12 cellular contexts compared by ENCODE assay signal in the genomic region with DNA sequence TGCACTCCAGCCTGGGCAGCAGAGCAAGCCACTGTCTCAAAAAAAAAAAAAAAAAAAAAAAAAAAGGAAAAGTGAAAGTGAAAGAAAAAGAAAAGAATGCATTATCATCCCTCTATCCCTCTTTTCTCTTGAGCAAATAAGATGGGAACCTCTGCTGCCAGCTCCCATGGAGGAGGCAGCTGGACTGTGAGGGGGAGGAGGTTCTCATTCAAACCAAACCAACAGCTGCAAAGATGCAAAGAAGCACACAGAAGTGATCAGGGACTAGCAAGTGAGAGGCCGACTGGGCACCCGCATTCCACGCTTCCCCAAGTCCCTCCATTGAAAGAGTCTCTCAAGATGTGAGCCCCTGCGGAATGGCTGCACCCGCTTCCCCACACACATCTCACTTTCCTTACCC.
DNase-seq lines count a peak whose midpoint lies in the region; ATAC-seq lines count a peak whose summit lies in the region.
"Had no signal": no experiment of that assay in that cellular context is flagged by ENCODE, and none has a peak within 500 bp of the region (broad histone marks: within the 10 kb centered on the region; RNA-seq: fewer than 3 reads in every experiment).

No MANE protein-coding gene starts in this region.

- CTCF ChIA-PET in activated CD8-positive, alpha-beta T cell treated with anti-CD3 and anti-CD28 coated beads, Interleukin-2, amount 10 ng/mL, durations not matched to agents 7 days and 5 days (lab: Charles Lee), result no interaction called here

- DNase-seq in GM03348 (ENCODE audit: low spot score), result peak; percentile 79
- DNase-seq in SJSA1 (ENCODE audit: low read depth in 1 of 2, low spot score in 2 of 2), result peak in 1 of 2 experiments; percentile 37
- peak; percentile 54 for DNase-seq in cardiac septum (ENCODE audit: low spot score)
- no peak for DNase-seq in NCI-H748 treated with DMSO at 0.1 percent for 48 hours (lab: John Stamatoyannopoulos, UW)
- no peak for DNase-seq in activated CD8-positive, alpha-beta T cell treated with anti-CD3 and anti-CD28 coated beads, Interleukin-2, amount 10 ng/mL, durations not matched to agents 7 days and 5 days
- DNase-seq: cortex of kidney; naive B cell; NCI-H1105; stimulated activated CD4-positive, alpha-beta T cell treated with anti-CD3 and anti-CD28 coated beads, Interleukin-4, amount 100 ng/mL, for 24 hours had no signal

- no peaks in the 10 kb centered on the region for H3K27me3 Mint-ChIP-seq in activated CD8-positive, alpha-beta T cell treated with anti-CD3 and anti-CD28 coated beads, Interleukin-2, amount 10 ng/mL, durations not matched to agents 7 days and 5 days (ENCODE audit: low read depth)
- H3K27me3 Mint-ChIP-seq: naive B cell had no signal

- peak overlapping the region; percentile 21; the same call in 1 of the 2 replicates for H3K27ac ChIP-seq in SJSA1

- H3K9me3 ChIP-seq in SJSA1 (replicated peaks) (no peaks in the 10 kb centered on the region), skeletal muscle satellite cell (replicated peaks; ENCODE audit: low read length) (no peaks in the 10 kb centered on the region)

- no peaks in the 10 kb centered on the region for H3K36me3 Mint-ChIP-seq in activated CD8-positive, alpha-beta T cell treated with anti-CD3 and anti-CD28 coated beads, Interleukin-2, amount 10 ng/mL, durations not matched to agents 7 days and 5 days (ENCODE audit: low read depth)
- H3K36me3 Mint-ChIP-seq: naive B cell had no signal

- H3K4me2 ChIP-seq in skeletal muscle satellite cell (ENCODE audit: low read length), result peak overlapping the region; percentile 81

- H3K27ac Mint-ChIP-seq in activated CD8-positive, alpha-beta T cell treated with anti-CD3 and anti-CD28 coated beads, Interleukin-2, amount 10 ng/mL, durations not matched to agents 7 days and 5 days, result no peak overlapping the region

- no peak overlapping the region for H3K4me3 Mint-ChIP-seq in activated CD8-positive, alpha-beta T cell treated with anti-CD3 and anti-CD28 coated beads, Interleukin-2, amount 10 ng/mL, durations not matched to agents 7 days and 5 days
- H3K4me3 Mint-ChIP-seq: naive B cell had no signal

- no peak for ATAC-seq in HG03045 (IDR thresholded peaks at IDR 0.05; ENCODE audit: unreplicated experiment)
- ATAC-seq in GM18519 (IDR thresholded peaks at IDR 0.05; ENCODE audit: low FRiP score, unreplicated experiment), result no peak
- ATAC-seq in activated CD8-positive, alpha-beta T cell treated with anti-CD3 and anti-CD28 coated beads, Interleukin-2, amount 10 ng/mL, durations not matched to agents 7 days and 5 days, result no peak

- 0 out of 2 replicates have a peak, but pooled peaks cover 8% of the 10 kb centered on the region for H3K36me3 ChIP-seq in SJSA1
- no peaks in the 10 kb centered on the region for H3K36me3 ChIP-seq in skeletal muscle satellite cell (ENCODE audit: insufficient read depth, low read length)

- H3K9me3 Mint-ChIP-seq in activated CD8-positive, alpha-beta T cell treated with anti-CD3 and anti-CD28 coated beads, Interleukin-2, amount 10 ng/mL, durations not matched to agents 7 days and 5 days (ENCODE audit: insufficient read depth), result no peaks in the 10 kb centered on the region

- no peak overlapping the region for H3K4me3 ChIP-seq in SJSA1
- peak overlapping the region; percentile 44 for H3K4me3 ChIP-seq in skeletal muscle satellite cell (ENCODE audit: low read length)

- H3K4me1 ChIP-seq in SJSA1 (replicated peaks), result peaks cover 14% of the 10 kb centered on the region
- peaks cover 13% of the 10 kb centered on the region for H3K4me1 ChIP-seq in skeletal muscle satellite cell (ENCODE audit: control insufficient read depth, insufficient read depth, low read length)

- POLR2A ChIA-PET in activated CD8-positive, alpha-beta T cell treated with anti-CD3 and anti-CD28 coated beads, Interleukin-2, amount 10 ng/mL, durations not matched to agents 7 days and 5 days (lab: Charles Lee), result no interaction called here

- no peaks in the 10 kb centered on the region for H3K4me1 Mint-ChIP-seq in activated CD8-positive, alpha-beta T cell treated with anti-CD3 and anti-CD28 coated beads, Interleukin-2, amount 10 ng/mL, durations not matched to agents 7 days and 5 days (ENCODE audit: low read depth)
- H3K4me1 Mint-ChIP-seq: naive B cell had no signal

- H3K27me3 ChIP-seq in SJSA1 (replicated peaks), result no peaks in the 10 kb centered on the region
- no peaks in the 10 kb centered on the region for H3K27me3 ChIP-seq in skeletal muscle satellite cell (ENCODE audit: control insufficient read depth, insufficient read depth, low read length)

- intact Hi-C loops in cardiac septum (cut with DNase I), result no loop called here

- peak overlapping the region; percentile 11 for H3K9ac ChIP-seq in skeletal muscle satellite cell (ENCODE audit: low read depth, low read length)

Comparison
In these comparisons a context has a peak if more than half of its experiments do, and no peak if none do; other contexts are left out.
1. DNase-seq: peak in GM03348 (single experiment) and cardiac septum (single experiment); none in NCI-H748 treated with DMSO at 0.1 percent for 48 hours (single experiment) and activated CD8-positive, alpha-beta T cell treated with anti-CD3 and anti-CD28 coated beads, Interleukin-2, amount 10 ng/mL, durations not matched to agents 7 days and 5 days (single experiment).